11 cellular contexts compared by ENCODE assay signal in genomic region chr20:50286174-50286511, GRCh38.
DNase-seq lines count a peak whose midpoint lies in the region; FAIRE-seq and TF ChIP-seq lines count a peak whose summit lies in the region.
"Had no signal": no experiment of that assay in that cellular context is flagged by ENCODE, and none has a peak within 500 bp of the region (broad histone marks: within the 10 kb centered on the region; RNA-seq: fewer than 3 reads in every experiment).

No MANE protein-coding gene starts in this region.

- peak overlapping the region; percentile 2 for H3K4me3 Mint-ChIP-seq in T-helper 1 cell treated with Interleukin-12 subunit alpha and Interleukin-12 subunit beta and Interleukin-4 antibody, amounts not matched to agents 30 μg/mL and 1 μg/mL, for 36 hours

- no peaks in the 10 kb centered on the region for H3K36me3 Mint-ChIP-seq in T-helper 1 cell treated with Interleukin-12 subunit alpha and Interleukin-12 subunit beta and Interleukin-4 antibody, amounts not matched to agents 30 μg/mL and 1 μg/mL, for 36 hours (ENCODE audit: low read depth)

- H3K27me3 ChIP-seq in Peyer's patch: no peaks in the 10 kb centered on the region
- H3K27me3 ChIP-seq in tibial artery: no peaks in the 10 kb centered on the region

- peaks cover 0 to 28% (median 3%) of the 10 kb centered on the region in 4 donors for H3K4me1 ChIP-seq in Peyer's patch
- peaks cover 0 to 9% of the 10 kb centered on the region in 2 donors for H3K4me1 ChIP-seq in kidney (ENCODE audit: control insufficient read depth in 1 of 2, insufficient read depth in 1 of 2, low read depth in 1 of 2, low read length in 2 of 2)
- H3K4me1 ChIP-seq in tibial artery: peaks cover 8 to 53% (median 44%) of the 10 kb centered on the region in 4 donors

- H3K4me3 ChIP-seq in Peyer's patch (no peak overlapping the region), kidney (ENCODE audit: low read length in 2 of 2) (no peak overlapping the region), tibial artery (peak overlapping the region in 1 of 2 donors; percentile 9)

- H3K27me3 Mint-ChIP-seq in T-helper 1 cell treated with Interleukin-12 subunit alpha and Interleukin-12 subunit beta and Interleukin-4 antibody, amounts not matched to agents 30 μg/mL and 1 μg/mL, for 36 hours (ENCODE audit: low read depth): peaks cover 6% of the 10 kb centered on the region

- H3K4me1 Mint-ChIP-seq in T-helper 1 cell treated with Interleukin-12 subunit alpha and Interleukin-12 subunit beta and Interleukin-4 antibody, amounts not matched to agents 30 μg/mL and 1 μg/mL, for 36 hours (ENCODE audit: low read depth): peaks cover 18% of the 10 kb centered on the region

- no peaks in the 10 kb centered on the region for H3K9me3 Mint-ChIP-seq in T-helper 1 cell treated with Interleukin-12 subunit alpha and Interleukin-12 subunit beta and Interleukin-4 antibody, amounts not matched to agents 30 μg/mL and 1 μg/mL, for 36 hours

- H3K27ac Mint-ChIP-seq in T-helper 1 cell treated with Interleukin-12 subunit alpha and Interleukin-12 subunit beta and Interleukin-4 antibody, amounts not matched to agents 30 μg/mL and 1 μg/mL, for 36 hours: peak overlapping the region; percentile 1

- peak overlapping the region; percentile 70 to 80 (median 71) for H3K27ac ChIP-seq in Peyer's patch
- H3K27ac ChIP-seq in kidney (ENCODE audit: low read depth in 2 of 2, low read length in 2 of 2): peak overlapping the region; percentile 76 to 80
- peak overlapping the region; percentile 77 to 89 for H3K27ac ChIP-seq in tibial artery
- H3K27ac ChIP-seq: 22Rv1 had no signal

- FAIRE-seq in kidney (lab: Jason Lieb, UNC): no peak

- intact Hi-C loops in kidney (cut with DNase I) (no loop called here), tibial artery (cut with DNase I; ENCODE audit: low total_unique reads) (no loop called here)

- no peaks in the 10 kb centered on the region for H3K9me3 ChIP-seq in Peyer's patch
- no peaks in the 10 kb centered on the region for H3K9me3 ChIP-seq in kidney (ENCODE audit: control insufficient read depth in 1 of 2, low read length in 2 of 2)
- H3K9me3 ChIP-seq in tibial artery: no peaks in the 10 kb centered on the region

- no peak for DNase-seq in T-helper 1 cell
- DNase-seq in Peyer's patch: no peak
- DNase-seq in kidney: no peak
- DNase-seq in tibial artery: no peak
- no peak for DNase-seq in SIG-M5 (lab: John Stamatoyannopoulos, UW)
- DNase-seq in DMS153 (lab: John Stamatoyannopoulos, UW): no peak
- no peak for DNase-seq in NCI-H1417 (lab: John Stamatoyannopoulos, UW)
- DNase-seq: activated CD4-positive, alpha-beta T cell treated with anti-CD3 and anti-CD28 coated beads, Interleukin-2, amount 50 U/mL, for 4 hours; MM.1S had no signal

- TF ChIP-seq POLR2A in Peyer's patch (IDR thresholded peaks at IDR 0.05): no peak

- H3K9ac ChIP-seq in kidney (ENCODE audit: low read length in 2 of 2): peak overlapping the region; percentile 4 to 58

- no peaks in the 10 kb centered on the region for H3K36me3 ChIP-seq in Peyer's patch
- no peaks in the 10 kb centered on the region for H3K36me3 ChIP-seq in kidney (ENCODE audit: control insufficient read depth in 1 of 2, insufficient read depth in 2 of 2, low read length in 2 of 2)
- H3K36me3 ChIP-seq in tibial artery: no peaks in the 10 kb centered on the region

- TF ChIP-seq CTCF in Peyer's patch (IDR thresholded peaks at IDR 0.05) (no peak), kidney (IDR thresholded peaks at IDR 0.05; ENCODE audit: borderline replicate concordance, extremely low read depth, insufficient read depth) (no peak), tibial artery (IDR thresholded peaks at IDR 0.05) (no peak)
